ENCODE assay signal across 9 cellular contexts in the genomic region with DNA sequence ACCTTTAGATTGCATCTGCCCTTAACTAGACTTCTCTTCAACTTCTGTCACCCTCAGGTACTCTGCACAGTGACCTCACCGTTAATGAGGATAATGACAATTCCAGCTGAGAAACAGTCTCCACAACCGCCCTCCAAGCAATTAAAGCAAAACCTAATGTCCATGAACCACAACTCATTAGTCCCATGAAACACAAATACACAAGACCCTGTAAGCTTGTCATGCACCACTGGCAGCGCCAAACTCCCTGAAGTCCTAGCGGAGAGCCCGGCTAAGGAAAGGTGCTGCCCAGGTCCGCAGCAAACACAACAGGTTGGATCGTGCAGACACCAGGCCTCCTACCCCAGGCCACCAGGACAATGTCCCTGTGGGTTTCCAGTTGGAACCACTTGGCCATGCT. TPM values are rescaled to one million over a fixed set of nuclear protein-coding genes. Genes with fewer than 3 reads are reported as not detected.
DNase-seq lines count a peak whose midpoint lies in the region; ATAC-seq and TF ChIP-seq lines count a peak whose summit lies in the region.
"Had no signal": no experiment of that assay in that cellular context is flagged by ENCODE, and none has a peak within 500 bp of the region (broad histone marks: within the 10 kb centered on the region; RNA-seq: fewer than 3 reads in every experiment).

No MANE protein-coding gene starts in this region.

- peak overlapping the region; percentile 69 for H3K27ac Mint-ChIP-seq in Caco-2 (ENCODE audit: unreplicated experiment)

- BruUV-seq in Caco-2 (replicated peaks; lab: Mats Ljungman, UMichigan): no TSS peak

- H3K27ac ChIP-seq in Peyer's patch: peak overlapping the region in 3 of 4 donors; percentile 12 to 83 (median 62)
- peak overlapping the region; percentile 72 for H3K27ac ChIP-seq in foreskin keratinocyte
- peak overlapping the region; percentile 69 for H3K27ac ChIP-seq in rectal smooth muscle tissue (ENCODE audit: low read depth, low read length)
- H3K27ac ChIP-seq: neutrophil had no signal

- no peak for ATAC-seq in foreskin keratinocyte

- no peaks in the 10 kb centered on the region for H3K9me3 Mint-ChIP-seq in Caco-2 (ENCODE audit: unreplicated experiment)

- POLR2A ChIA-PET in Caco-2 (lab: Charles Lee) (no interaction called here), GM10248 (lab: Yijun Ruan, JAX) (no interaction called here)

- no peak overlapping the region for H3K9ac ChIP-seq in rectal smooth muscle tissue (ENCODE audit: low read length)

- H3K36me3 ChIP-seq in Caco-2 (ENCODE audit: control insufficient read depth, insufficient read depth, low read length) (no peaks in the 10 kb centered on the region; the same call in 1 of the 2 replicates), Peyer's patch (peaks cover 0 to 21% (median 0%) of the 10 kb centered on the region in 3 donors), rectal smooth muscle tissue (ENCODE audit: control insufficient read depth, insufficient read depth, low read length) (no peaks in the 10 kb centered on the region)

- peaks cover 31% of the 10 kb centered on the region for H3K36me3 Mint-ChIP-seq in Caco-2 (ENCODE audit: insufficient read depth, unreplicated experiment)

- H3K27me3 ChIP-seq in Caco-2 (replicated peaks; ENCODE audit: control insufficient read depth, insufficient read depth, low read length): no peaks in the 10 kb centered on the region
- no peaks in the 10 kb centered on the region for H3K27me3 ChIP-seq in Peyer's patch
- H3K27me3 ChIP-seq in foreskin keratinocyte: no peaks in the 10 kb centered on the region
- H3K27me3 ChIP-seq in rectal smooth muscle tissue (ENCODE audit: control insufficient read depth, insufficient read depth, low read length): no peaks in the 10 kb centered on the region
- H3K27me3 ChIP-seq: neutrophil had no signal

- CTCF ChIA-PET in Caco-2 (lab: Charles Lee) (no interaction called here), GM10248 (lab: Yijun Ruan, JAX) (no interaction called here)

- no peaks in the 10 kb centered on the region for H3K27me3 Mint-ChIP-seq in Caco-2 (ENCODE audit: insufficient read depth, unreplicated experiment)

- H3K4me3 ChIP-seq in Caco-2 (ENCODE audit: low read depth, low read length) (no peak overlapping the region), Peyer's patch (peak overlapping the region in 2 of 4 donors; percentile 22 to 96), rectal smooth muscle tissue (ENCODE audit: low read length) (peak overlapping the region; percentile 6)

- TF ChIP-seq CTCF in Caco-2 (IDR thresholded peaks at IDR 0.05; ENCODE audit: insufficient read depth in 1 of 2, low read depth in 1 of 2, low read length in 1 of 2, severe bottlenecking in 1 of 2, unreplicated experiment in 1 of 2) (no peak), Peyer's patch (IDR thresholded peaks at IDR 0.05) (no peak), foreskin keratinocyte (conservative IDR thresholded peaks at IDR 0.05) (no peak), GM10248 (IDR thresholded peaks at IDR 0.05; ENCODE audit: control extremely low read depth, extremely low read depth, low read depth, missing control alignments) (no peak)

- H3K4me1 Mint-ChIP-seq in Caco-2 (ENCODE audit: low read depth, unreplicated experiment): peaks cover 24% of the 10 kb centered on the region

- H3K4me3 Mint-ChIP-seq in Caco-2 (ENCODE audit: unreplicated experiment): peak overlapping the region; percentile 37

- intact Hi-C loops in Caco-2 (cut with micrococcal nuclease; ENCODE audit: unreplicated experiment): loop anchor here (10.0 kb wide), 1 partner anchor 159 kb away; no protein-coding TSS in a partner anchor

- no peak for TF ChIP-seq POLR2A in Peyer's patch (IDR thresholded peaks at IDR 0.05)

- DNase-seq in Caco-2: no peak
- no peak for DNase-seq in Peyer's patch
- DNase-seq in foreskin keratinocyte: no peak
- DNase-seq in COLO829 (ENCODE audit: low spot score): no peak
- DNase-seq in mesenteric fat pad (ENCODE audit: low spot score): no peak
- no peak for DNase-seq in GM10248 (ENCODE audit: extremely low spot score)
- no peak for DNase-seq in DMS 273 treated with DMSO at 0.1 percent for 48 hours (lab: John Stamatoyannopoulos, UW)

- H3K4me1 ChIP-seq in Caco-2 (peaks cover 63% of the 10 kb centered on the region), Peyer's patch (peaks cover 25 to 93% (median 51%) of the 10 kb centered on the region in 4 donors), foreskin keratinocyte (peaks cover 59% of the 10 kb centered on the region), rectal smooth muscle tissue (ENCODE audit: control insufficient read depth, insufficient read depth, low read length) (peaks cover 65% of the 10 kb centered on the region)

- H3K9me3 ChIP-seq in Caco-2 (no peaks in the 10 kb centered on the region), Peyer's patch (no peaks in the 10 kb centered on the region)
- H3K9me3 ChIP-seq: neutrophil had no signal

RNA-seq across cellular contexts. Expression of gene SMAD7, which starts 7.4 kb away (rescaled TPM):
- 9.3 and 9.5 TPM in 2 replicates for total RNA-seq in Caco-2 (2022)
- 100 to 1,000 TPM in 1 of 4 donors, 10 to 100 TPM in 3; 42.9 to 100 (median 68.7) TPM for total RNA-seq in Peyer's patch
- 7.2 and 10.5 TPM in 2 replicates for total RNA-seq in foreskin keratinocyte
- polyA plus RNA-seq in foreskin keratinocyte: 4.3 and 5.2 TPM in 2 replicates
- total RNA-seq in mesenteric fat pad: 56.2 TPM
